In genomic region chr13:113109151-113110047, GRCh38 we compare ENCODE assay signal across 12 cellular contexts. TPM values are rescaled to one million over a fixed set of nuclear protein-coding genes. Genes with fewer than 3 reads are reported as not detected.
DNase-seq lines count a peak whose midpoint lies in the region; ATAC-seq, FAIRE-seq and TF ChIP-seq lines count a peak whose summit lies in the region.
"Had no signal": no experiment of that assay in that cellular context is flagged by ENCODE, and none has a peak within 500 bp of the region (broad histone marks: within the 10 kb centered on the region; RNA-seq: fewer than 3 reads in every experiment).

No MANE protein-coding gene starts in this region.

- H3K4me3 ChIP-seq in dorsolateral prefrontal cortex: peak overlapping the region in 43 of 59 donors; percentile 40 to 76 (median 57)
- H3K4me3 ChIP-seq in naive thymus-derived CD4-positive, alpha-beta T cell (ENCODE audit: low read length): no peak overlapping the region
- peak overlapping the region; percentile 69 for H3K4me3 ChIP-seq in thoracic aorta

- no peak for FAIRE-seq in D721Med (lab: Jason Lieb, UNC)

- no peaks in the 10 kb centered on the region for H3K36me3 ChIP-seq in naive thymus-derived CD4-positive, alpha-beta T cell (ENCODE audit: control insufficient read depth in 2 of 3, insufficient read depth in 3 of 3, low read length in 3 of 3)
- no peaks in the 10 kb centered on the region for H3K36me3 ChIP-seq in thoracic aorta

- POLR2A ChIA-PET in naive thymus-derived CD4-positive, alpha-beta T cell (lab: Charles Lee): no interaction called here

- peaks cover 0 to 23% (median 17%) of the 10 kb centered on the region in 45 donors for H3K27me3 ChIP-seq in dorsolateral prefrontal cortex
- peaks cover 0 to 8% of the 10 kb centered on the region in 2 donors for H3K27me3 ChIP-seq in naive thymus-derived CD4-positive, alpha-beta T cell (ENCODE audit: control insufficient read depth in 2 of 2, insufficient read depth in 2 of 2, low read length in 2 of 2)
- peaks cover 3% of the 10 kb centered on the region for H3K27me3 ChIP-seq in thoracic aorta (replicated peaks; ENCODE audit: insufficient read depth)

- H3K4me1 ChIP-seq in naive thymus-derived CD4-positive, alpha-beta T cell (ENCODE audit: control insufficient read depth in 2 of 2, insufficient read depth in 2 of 2, low read length in 2 of 2): peaks cover 3 to 6% of the 10 kb centered on the region in 2 donors
- H3K4me1 ChIP-seq in thoracic aorta (ENCODE audit: control insufficient read depth in 1 of 2, low read depth in 2 of 2): peaks cover 0 to 14% of the 10 kb centered on the region in 2 donors

- peak in 1 of 2 donors; percentile 12 for ATAC-seq in activated T-cell treated with anti-CD3 and anti-CD28 coated beads, Interleukin-2, amount 50 U/mL, for 4 hours
- no peak for ATAC-seq in naive thymus-derived CD4-positive, alpha-beta T cell
- no peak for ATAC-seq in thoracic aorta (ENCODE audit: insufficient number of reproducible peaks, low FRiP score, low read depth)

- H3K27me3 Mint-ChIP-seq in activated T-cell treated with anti-CD3 and anti-CD28 coated beads, Interleukin-2, amount 50 U/mL, for 4 hours (ENCODE audit: low read depth): peaks cover 6% of the 10 kb centered on the region
- H3K27me3 Mint-ChIP-seq in naive thymus-derived CD4-positive, alpha-beta T cell: peaks cover 0 to 6% (median 0%) of the 10 kb centered on the region in 5 donors

- H3K27ac Mint-ChIP-seq in naive thymus-derived CD4-positive, alpha-beta T cell: no peak overlapping the region

- H3K9me3 ChIP-seq in naive thymus-derived CD4-positive, alpha-beta T cell (ENCODE audit: control insufficient read depth in 2 of 3, low read length in 3 of 3): no peaks in the 10 kb centered on the region
- H3K9me3 ChIP-seq in thoracic aorta: no peaks in the 10 kb centered on the region

- intact Hi-C loops in dorsolateral prefrontal cortex (cut with DNase I): no loop called here
- intact Hi-C loops in naive thymus-derived CD4-positive, alpha-beta T cell (cut with micrococcal nuclease): no loop called here

- H3K27ac ChIP-seq in dorsolateral prefrontal cortex (no peak overlapping the region), thoracic aorta (no peak overlapping the region)
- H3K27ac ChIP-seq in naive thymus-derived CD4-positive, alpha-beta T cell (ENCODE audit: low read depth, low read length): no peak overlapping the region

- peak overlapping the region; percentile 31 for H3K4me3 Mint-ChIP-seq in activated T-cell treated with anti-CD3 and anti-CD28 coated beads, Interleukin-2, amount 50 U/mL, for 4 hours
- peak overlapping the region in 7 of 10 donors; percentile 30 to 74 (median 55) for H3K4me3 Mint-ChIP-seq in naive thymus-derived CD4-positive, alpha-beta T cell

- TF ChIP-seq CTCF in dorsolateral prefrontal cortex (IDR thresholded peaks at IDR 0.05 in 54 of 56, conservative IDR thresholded peaks at IDR 0.05 in 2 of 56; ENCODE audit: low read depth in 1 of 56, partially characterized antibody in 56 of 56): no peak
- TF ChIP-seq CTCF in thoracic aorta (IDR thresholded peaks at IDR 0.05): no peak
- no peak for TF ChIP-seq CTCF in D721Med (IDR thresholded peaks at IDR 0.05; ENCODE audit: insufficient read depth, missing control alignments)

- no peak for DNase-seq in activated T-cell treated with anti-CD3 and anti-CD28 coated beads, Interleukin-2, amount 50 U/mL, for 4 hours
- no peak for DNase-seq in activated T-cell treated with anti-CD3 and anti-CD28 coated beads for 4 hours
- peak in 4 of 10 donors; percentile 10 to 47 (median 25) for DNase-seq in dorsolateral prefrontal cortex
- no peak for DNase-seq in naive thymus-derived CD4-positive, alpha-beta T cell
- no peak for DNase-seq in thoracic aorta (ENCODE audit: low spot score)
- DNase-seq in occipital lobe (lab: John Stamatoyannopoulos, UW): no peak
- no peak for DNase-seq in D721Med (ENCODE audit: insufficient read length, low spot score)
- no peak for DNase-seq in NCI-H1092 (lab: John Stamatoyannopoulos, UW)
- DNase-seq: NCI-H1417 treated with DMSO at 0.1 percent for 48 hours, OCI-M1 had no signal

- no peaks in the 10 kb centered on the region for H3K4me1 Mint-ChIP-seq in activated T-cell treated with anti-CD3 and anti-CD28 coated beads, Interleukin-2, amount 50 U/mL, for 4 hours (ENCODE audit: low read depth)
- H3K4me1 Mint-ChIP-seq in naive thymus-derived CD4-positive, alpha-beta T cell: peaks cover 0 to 3% (median 0%) of the 10 kb centered on the region in 7 donors

- no peaks in the 10 kb centered on the region for H3K36me3 Mint-ChIP-seq in activated T-cell treated with anti-CD3 and anti-CD28 coated beads, Interleukin-2, amount 50 U/mL, for 4 hours (ENCODE audit: insufficient read depth)
- H3K36me3 Mint-ChIP-seq in naive thymus-derived CD4-positive, alpha-beta T cell: no peaks in the 10 kb centered on the region

- CTCF ChIA-PET in naive thymus-derived CD4-positive, alpha-beta T cell (lab: Charles Lee): no interaction called here

- no peaks in the 10 kb centered on the region for H3K9me3 Mint-ChIP-seq in activated T-cell treated with anti-CD3 and anti-CD28 coated beads, Interleukin-2, amount 50 U/mL, for 4 hours
- no peaks in the 10 kb centered on the region for H3K9me3 Mint-ChIP-seq in naive thymus-derived CD4-positive, alpha-beta T cell

RNA-seq across cellular contexts. Expression of gene F7, which starts 3.8 kb away (rescaled TPM):
- total RNA-seq in activated T-cell treated with anti-CD3 and anti-CD28 coated beads, Interleukin-2, amount 50 U/mL, for 4 hours: under 1 TPM; 0.14 to 0.42 (median 0.38) TPM
- total RNA-seq in dorsolateral prefrontal cortex: 1 to 10 TPM in 87 of 120 experiments, under 1 TPM in 32, not detected in 1; 0.19 to 4.5 (median 1.5) TPM
- total RNA-seq in naive thymus-derived CD4-positive, alpha-beta T cell: under 1 TPM in 1 of 5 experiments, not detected in 4; 0.40 TPM
- polyA plus RNA-seq in naive thymus-derived CD4-positive, alpha-beta T cell: not detected
- not detected for total RNA-seq in thoracic aorta
- 0.16 TPM for total RNA-seq in occipital lobe
- total RNA-seq: pulmonary artery endothelial cell had no signal

RNA-seq across cellular contexts. Expression of gene F10, which starts 13.2 kb away (rescaled TPM):
- total RNA-seq in activated T-cell treated with anti-CD3 and anti-CD28 coated beads, Interleukin-2, amount 50 U/mL, for 4 hours: not detected
- total RNA-seq in dorsolateral prefrontal cortex (1 to 10 TPM in 44 of 120 experiments, under 1 TPM in 58, not detected in 18; 0.29 to 7.1 (median 0.92) TPM), thoracic aorta (10 to 100 TPM; 25.5 to 31.5 TPM), occipital lobe (0.62 TPM)
- total RNA-seq in naive thymus-derived CD4-positive, alpha-beta T cell: not detected
- polyA plus RNA-seq in naive thymus-derived CD4-positive, alpha-beta T cell: not detected

RNA-seq across cellular contexts. Expression of gene PROZ, which starts 49.0 kb away (rescaled TPM):
- total RNA-seq in activated T-cell treated with anti-CD3 and anti-CD28 coated beads, Interleukin-2, amount 50 U/mL, for 4 hours: not detected
- total RNA-seq in dorsolateral prefrontal cortex (under 1 TPM in 6 of 120 experiments, not detected in 114; 0.24 to 0.48 (median 0.34) TPM), thoracic aorta (not detected), occipital lobe (not detected)
- total RNA-seq in naive thymus-derived CD4-positive, alpha-beta T cell: under 1 TPM in 1 of 5 experiments, not detected in 4; 0.24 TPM
- not detected for polyA plus RNA-seq in naive thymus-derived CD4-positive, alpha-beta T cell
- total RNA-seq: pulmonary artery endothelial cell had no signal
- polyA plus RNA-seq: adipose tissue had no signal
